Comparison of ENCODE assay signal across 1 cellular context in the genomic region with DNA sequence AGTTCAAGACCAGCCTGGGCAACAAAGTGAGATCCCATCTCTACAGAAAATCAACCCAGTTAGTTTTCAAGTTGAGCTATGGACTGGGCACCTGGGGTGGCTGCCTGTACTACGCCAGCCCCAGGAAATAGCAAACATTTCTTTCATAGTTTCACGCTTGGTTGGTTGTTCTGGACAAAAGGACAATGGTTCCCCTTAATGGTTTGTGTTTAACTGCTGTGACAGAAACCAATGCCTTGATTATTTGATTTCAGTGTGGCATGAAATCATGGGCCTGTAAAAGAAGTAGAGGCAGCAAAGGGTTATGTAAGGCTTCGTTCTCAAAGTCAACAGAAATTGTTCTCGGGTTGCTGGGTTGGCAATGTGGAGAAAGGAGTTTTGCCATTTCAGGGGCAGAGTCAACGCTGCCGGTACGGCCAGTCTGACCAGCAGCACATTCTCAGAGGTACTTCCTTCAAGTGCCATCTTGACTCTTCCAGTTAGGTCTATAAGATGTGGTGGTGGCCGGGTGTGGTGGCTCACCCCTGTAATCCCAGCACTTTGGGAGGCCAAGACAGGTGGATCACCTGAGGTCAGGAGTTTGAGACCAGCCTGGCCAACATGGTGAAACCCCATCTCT.
TF ChIP-seq lines count a peak whose summit lies in the region.

No MANE protein-coding gene starts in this region.

TF ChIP-seq in HepG2, 621 proteins besides CTCF, POLR2A, EP300 and RAD21:
- TF ChIP-seq, protein P1, sequence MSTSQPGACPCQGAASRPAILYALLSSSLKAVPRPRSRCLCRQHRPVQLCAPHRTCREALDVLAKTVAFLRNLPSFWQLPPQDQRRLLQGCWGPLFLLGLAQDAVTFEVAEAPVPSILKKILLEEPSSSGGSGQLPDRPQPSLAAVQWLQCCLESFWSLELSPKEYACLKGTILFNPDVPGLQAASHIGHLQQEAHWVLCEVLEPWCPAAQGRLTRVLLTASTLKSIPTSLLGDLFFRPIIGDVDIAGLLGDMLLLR (CRISPR knock-in tag; IDR thresholded peaks at IDR 0.05): no peak
- TF ChIP-seq ZFP37 (CRISPR knock-in tag; IDR thresholded peaks at IDR 0.05; ENCODE audit: borderline replicate concordance): no peak
- no peak for TF ChIP-seq ZNF605 (CRISPR knock-in tag; IDR thresholded peaks at IDR 0.05)
- no peak for TF ChIP-seq ARID2 (CRISPR knock-in tag; IDR thresholded peaks at IDR 0.05; ENCODE audit: borderline replicate concordance)
- peak; percentile 45; the same call in 1 of the 2 replicates for TF ChIP-seq ETV5 (CRISPR knock-in tag; IDR thresholded peaks at IDR 0.05; ENCODE audit: borderline replicate concordance)
- peak; percentile 15; the same call in 1 of the 2 replicates for TF ChIP-seq FOSL2 (CRISPR knock-in tag; IDR thresholded peaks at IDR 0.05)
- TF ChIP-seq ZNF670 (CRISPR knock-in tag; IDR thresholded peaks at IDR 0.05; ENCODE audit: borderline replicate concordance): no peak
- TF ChIP-seq MATR3 (CRISPR knock-in tag; IDR thresholded peaks at IDR 0.05): no peak
- peak; percentile 86; the same call in 1 of the 2 replicates for TF ChIP-seq SOX5 (CRISPR knock-in tag; IDR thresholded peaks at IDR 0.05; ENCODE audit: borderline replicate concordance)
- no peak for TF ChIP-seq ZNF790 (CRISPR knock-in tag; IDR thresholded peaks at IDR 0.05; ENCODE audit: borderline replicate concordance)
- no peak for TF ChIP-seq ZNF292 (CRISPR knock-in tag; IDR thresholded peaks at IDR 0.05; ENCODE audit: borderline replicate concordance, low read depth)
- no peak for TF ChIP-seq ZNF180 (CRISPR knock-in tag; IDR thresholded peaks at IDR 0.05; ENCODE audit: borderline replicate concordance, low read depth)
- TF ChIP-seq, protein P2, sequence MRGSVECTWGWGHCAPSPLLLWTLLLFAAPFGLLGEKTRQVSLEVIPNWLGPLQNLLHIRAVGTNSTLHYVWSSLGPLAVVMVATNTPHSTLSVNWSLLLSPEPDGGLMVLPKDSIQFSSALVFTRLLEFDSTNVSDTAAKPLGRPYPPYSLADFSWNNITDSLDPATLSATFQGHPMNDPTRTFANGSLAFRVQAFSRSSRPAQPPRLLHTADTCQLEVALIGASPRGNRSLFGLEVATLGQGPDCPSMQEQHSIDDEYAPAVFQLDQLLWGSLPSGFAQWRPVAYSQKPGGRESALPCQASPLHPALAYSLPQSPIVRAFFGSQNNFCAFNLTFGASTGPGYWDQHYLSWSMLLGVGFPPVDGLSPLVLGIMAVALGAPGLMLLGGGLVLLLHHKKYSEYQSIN (CRISPR knock-in tag; IDR thresholded peaks at IDR 0.05; ENCODE audit: borderline replicate concordance): no peak
- TF ChIP-seq KLF6 (CRISPR knock-in tag; IDR thresholded peaks at IDR 0.05): no peak
- 0 out of 2 replicates have a peak, but pooled peaks have one; percentile 11 for TF ChIP-seq HNF4A (CRISPR knock-in tag; IDR thresholded peaks at IDR 0.05)
- TF ChIP-seq ZMYM3 (CRISPR knock-in tag; IDR thresholded peaks at IDR 0.05): 0 out of 2 replicates have a peak, but pooled peaks have one; percentile 16
- no peak for TF ChIP-seq SATB2 (CRISPR knock-in tag; IDR thresholded peaks at IDR 0.05)
- no peak for TF ChIP-seq PHF21A (CRISPR knock-in tag; IDR thresholded peaks at IDR 0.05)
- no peak for TF ChIP-seq SOX6 (IDR thresholded peaks at IDR 0.05)
- peak; percentile 51 for TF ChIP-seq SOX6 (CRISPR knock-in tag; IDR thresholded peaks at IDR 0.05)
- TF ChIP-seq TEAD3 (CRISPR knock-in tag; optimal IDR thresholded peaks at IDR 0.05; ENCODE audit: borderline replicate concordance): peak; percentile 85
- TF ChIP-seq ZNF660 (CRISPR knock-in tag; IDR thresholded peaks at IDR 0.05; ENCODE audit: borderline replicate concordance, low read depth): no peak
- TF ChIP-seq ZNF792 (CRISPR knock-in tag; IDR thresholded peaks at IDR 0.05): no peak
- no peak for TF ChIP-seq HOXD1 (CRISPR knock-in tag; IDR thresholded peaks at IDR 0.05)
- TF ChIP-seq POLR2G (IDR thresholded peaks at IDR 0.05; ENCODE audit: low read depth, low read length): no peak
- TF ChIP-seq ZKSCAN8 (CRISPR knock-in tag; IDR thresholded peaks at IDR 0.05; ENCODE audit: borderline replicate concordance): no peak
- TF ChIP-seq SOX13 (IDR thresholded peaks at IDR 0.05): 0 out of 2 replicates have a peak, but pooled peaks have one; percentile 28
- TF ChIP-seq SOX13 (CRISPR knock-in tag; conservative IDR thresholded peaks at IDR 0.05 in 1 of 2, IDR thresholded peaks at IDR 0.05 in 1 of 2): peak in 1 of 2 experiments; percentile 85; a peak in 2 of 4 replicates
- no peak for TF ChIP-seq ZNF543 (CRISPR knock-in tag; IDR thresholded peaks at IDR 0.05)
- no peak for TF ChIP-seq NR1H2 (CRISPR knock-in tag; IDR thresholded peaks at IDR 0.05; ENCODE audit: borderline replicate concordance, low read depth)
- TF ChIP-seq ESRRA (CRISPR knock-in tag; IDR thresholded peaks at IDR 0.05; ENCODE audit: low read depth): no peak
- TF ChIP-seq ZNF296 (CRISPR knock-in tag; conservative IDR thresholded peaks at IDR 0.05): no peak
- TF ChIP-seq MED1 (CRISPR knock-in tag; IDR thresholded peaks at IDR 0.05): peak; percentile 33; the same call in 1 of the 2 replicates
- no peak for TF ChIP-seq ZNF460 (CRISPR knock-in tag; IDR thresholded peaks at IDR 0.05; ENCODE audit: borderline replicate concordance)
- TF ChIP-seq ARNT (IDR thresholded peaks at IDR 0.05): no peak
